Comparison of ENCODE assay signal across 17 cellular contexts in genomic region chr1:245802941-245803665, GRCh38.
"Had no signal": no experiment of that assay in that cellular context is flagged by ENCODE, and none has a peak within 500 bp of the region (broad histone marks: within the 10 kb centered on the region; RNA-seq: fewer than 3 reads in every experiment).

No MANE protein-coding gene starts in this region.

- ATAC-seq: activated CD8-positive, alpha-beta T cell treated with anti-CD3 and anti-CD28 coated beads for 36 hours; lower lobe of right lung; natural killer cell had no signal

- H2AFZ ChIP-seq: parathyroid adenoma had no signal

- H3K27ac ChIP-seq: epithelial cell of prostate, lower lobe of right lung, neutrophil, parathyroid adenoma had no signal

- H3K36me3 ChIP-seq: lower lobe of right lung, neutrophil had no signal

- H3K27me3 ChIP-seq: neutrophil had no signal

- H3K4me3 ChIP-seq: lower lobe of right lung had no signal

- H3K9me3 ChIP-seq: lower lobe of right lung, neutrophil had no signal

- H3K4me1 ChIP-seq: parathyroid adenoma had no signal

- H3K79me2 ChIP-seq: parathyroid adenoma had no signal

- DNase-seq: activated CD4-positive, alpha-beta T cell treated with anti-CD3 and anti-CD28 coated beads for 48 hours; activated CD4-positive, CD25-positive, alpha-beta regulatory T cell; activated CD8-positive, alpha-beta T cell treated with anti-CD3 and anti-CD28 coated beads for 36 hours; activated naive CD4-positive, alpha-beta T cell treated with Interleukin-2 at 50 U/mL for 16 hours; activated naive CD8-positive, alpha-beta T cell treated with anti-CD3 and anti-CD28 coated beads, Interleukin-2, amount 10 ng/mL, durations not matched to agents 7 days and 5 days; activated T-cell treated with anti-CD3 and anti-CD28 coated beads, Interleukin-2, amount 50 U/mL, for 24 hours; caudate nucleus; foreskin melanocyte; lower lobe of right lung; natural killer cell; stimulated activated CD4-positive, alpha-beta T cell treated with anti-CD3 and anti-CD28 coated beads, Interleukin-12 subunit alpha, Interleukin-12 subunit beta, amount 100 ng/mL, for 4 hours; stimulated activated CD4-positive, alpha-beta T cell treated with anti-CD3 and anti-CD28 coated beads, Interleukin-1b, Interleukin-23, amount 100 ng/mL, for 48 hours; stimulated activated CD8-positive, alpha-beta memory T cell treated with anti-CD3 and anti-CD28 coated beads, Interleukin-4, amount 100 ng/mL, for 48 hours; stimulated activated naive CD4-positive, alpha-beta T cell had no signal

- H3K9ac ChIP-seq: parathyroid adenoma had no signal
